ENCODE assay signal across 8 cellular contexts in genomic region chr6:3119040-3119723, GRCh38. TPM values are rescaled to one million over a fixed set of nuclear protein-coding genes. Genes with fewer than 3 reads are reported as not detected.
DNase-seq lines count a peak whose midpoint lies in the region; ATAC-seq and TF ChIP-seq lines count a peak whose summit lies in the region.

No MANE protein-coding gene starts in this region.

- H2AFZ ChIP-seq in OCI-LY3 (ENCODE audit: low read depth, low read length), result peak overlapping the region; percentile 12; the same call in 1 of the 2 replicates

- H3K4me3 Mint-ChIP-seq in activated T-cell treated with anti-CD3 and anti-CD28 coated beads, Interleukin-2, amount 50 U/mL, for 72 hours, result peak overlapping the region; percentile 87 to 88

- peak overlapping the region; percentile 85 for H3K4me2 ChIP-seq in OCI-LY3 (ENCODE audit: low read length)

- H3K9me3 ChIP-seq in OCI-LY3 (ENCODE audit: insufficient read depth, low read length) (no peaks in the 10 kb centered on the region), mononuclear cell (ENCODE audit: low read depth, low read length) (no peaks in the 10 kb centered on the region), vagina (no peaks in the 10 kb centered on the region)

- peak overlapping the region; percentile 93 for H3K4me3 ChIP-seq in OCI-LY3 (ENCODE audit: low read length)
- peak overlapping the region; percentile 72 for H3K4me3 ChIP-seq in mononuclear cell (ENCODE audit: low read length)
- peak overlapping the region; percentile 74 to 92 for H3K4me3 ChIP-seq in vagina

- H3K27ac ChIP-seq in OCI-LY3 (ENCODE audit: low read length) (no peak overlapping the region), vagina (peak overlapping the region; percentile 80)

- TF ChIP-seq POLR2A in vagina (IDR thresholded peaks at IDR 0.05), result no peak

- no peaks in the 10 kb centered on the region for H3K9me3 Mint-ChIP-seq in activated T-cell treated with anti-CD3 and anti-CD28 coated beads, Interleukin-2, amount 50 U/mL, for 72 hours

- no peaks in the 10 kb centered on the region for H3K36me3 Mint-ChIP-seq in activated T-cell treated with anti-CD3 and anti-CD28 coated beads, Interleukin-2, amount 50 U/mL, for 72 hours (ENCODE audit: insufficient read depth in 2 of 2)

- H3K4me1 ChIP-seq in OCI-LY3 (ENCODE audit: low read length) (peaks cover 12% of the 10 kb centered on the region), mononuclear cell (ENCODE audit: insufficient read depth, low read length) (peaks cover 19% of the 10 kb centered on the region), vagina (peaks cover 20% of the 10 kb centered on the region)

- H4K20me1 ChIP-seq in OCI-LY3 (ENCODE audit: insufficient read depth, low read length), result no peaks in the 10 kb centered on the region

- H3K36me3 ChIP-seq in OCI-LY3 (replicated peaks; ENCODE audit: low read depth, low read length) (no peaks in the 10 kb centered on the region), vagina (peaks cover 0 to 5% of the 10 kb centered on the region in 2 donors)

- no peaks in the 10 kb centered on the region for H3K27me3 Mint-ChIP-seq in activated T-cell treated with anti-CD3 and anti-CD28 coated beads, Interleukin-2, amount 50 U/mL, for 72 hours (ENCODE audit: low read depth)

- TF ChIP-seq CTCF in OCI-LY3 (IDR thresholded peaks at IDR 0.05; ENCODE audit: low read depth, low read length), result no peak
- no peak for TF ChIP-seq CTCF in vagina (IDR thresholded peaks at IDR 0.05)
- TF ChIP-seq CTCF in GM13976 (IDR thresholded peaks at IDR 0.05; ENCODE audit: borderline replicate concordance, control extremely low read depth, extremely low read depth, insufficient read depth, missing control alignments), result no peak

- peak overlapping the region; percentile 73 for H3K9ac ChIP-seq in OCI-LY3 (ENCODE audit: low read length)

- DNase-seq in activated T-cell treated with anti-CD3 and anti-CD28 coated beads, Interleukin-2, amount 50 U/mL, for 72 hours, result no peak
- DNase-seq in activated T-cell treated with anti-CD3 and anti-CD28 coated beads, Interleukin-2, amount 50 U/mL, for 48 hours, result no peak
- peak; percentile 9 for DNase-seq in effector CD4-positive, alpha-beta T cell
- DNase-seq in vagina (ENCODE audit: extremely low spot score in 2 of 2), result no peak
- no peak for DNase-seq in GM13976 (ENCODE audit: low spot score)

- peaks cover 36% of the 10 kb centered on the region for H3K4me1 Mint-ChIP-seq in activated T-cell treated with anti-CD3 and anti-CD28 coated beads, Interleukin-2, amount 50 U/mL, for 72 hours (ENCODE audit: low read depth)

- H3K27me3 ChIP-seq in OCI-LY3 (ENCODE audit: low read depth, low read length) (no peaks in the 10 kb centered on the region), mononuclear cell (ENCODE audit: insufficient read depth, low read length) (no peaks in the 10 kb centered on the region), vagina (no peaks in the 10 kb centered on the region)

- H3K79me2 ChIP-seq in OCI-LY3 (ENCODE audit: low read length), result no peaks in the 10 kb centered on the region

- in situ Hi-C loops in GM13976 (cut with MboI; ENCODE audit: low sequenced_read_pairs, unreplicated experiment), result no loop called here

- intact Hi-C loops in vagina (cut with DNase I), result no loop called here

- peak in 1 of 2 donors; percentile 29 for ATAC-seq in activated T-cell treated with anti-CD3 and anti-CD28 coated beads, Interleukin-2, amount 50 U/mL, for 72 hours (replicated peaks in 1 of 2)
- peak; percentile 31 for ATAC-seq in HG02852 (IDR thresholded peaks at IDR 0.05; ENCODE audit: unreplicated experiment)

- H3K27ac Mint-ChIP-seq in activated T-cell treated with anti-CD3 and anti-CD28 coated beads, Interleukin-2, amount 50 U/mL, for 72 hours, result peak overlapping the region; percentile 61

RNA-seq across cellular contexts. Expression of gene BPHL, which starts 0.7 kb away (rescaled TPM):
- 10 to 100 TPM; 12.5 to 14.8 TPM for total RNA-seq in activated T-cell treated with anti-CD3 and anti-CD28 coated beads, Interleukin-2, amount 50 U/mL, for 72 hours
- 2.4 TPM for total RNA-seq in mononuclear cell
- total RNA-seq in vagina, result 10.3 TPM

RNA-seq across cellular contexts. Expression of gene TUBB2A, which starts 38.2 kb away (rescaled TPM):
- 1 to 10 TPM; 2.3 to 2.8 TPM for total RNA-seq in activated T-cell treated with anti-CD3 and anti-CD28 coated beads, Interleukin-2, amount 50 U/mL, for 72 hours
- 14.6 TPM for total RNA-seq in mononuclear cell
- total RNA-seq in vagina, result 72.7 TPM

RNA-seq across cellular contexts. Expression of gene RIPK1, which starts 50.9 kb away (rescaled TPM):
- total RNA-seq in activated T-cell treated with anti-CD3 and anti-CD28 coated beads, Interleukin-2, amount 50 U/mL, for 72 hours, result 10 to 100 TPM; 21.9 to 23.6 TPM
- total RNA-seq in mononuclear cell, result 19.0 TPM
- total RNA-seq in vagina, result 27.0 TPM
